27 cellular contexts compared by ENCODE assay signal in the genomic region with DNA sequence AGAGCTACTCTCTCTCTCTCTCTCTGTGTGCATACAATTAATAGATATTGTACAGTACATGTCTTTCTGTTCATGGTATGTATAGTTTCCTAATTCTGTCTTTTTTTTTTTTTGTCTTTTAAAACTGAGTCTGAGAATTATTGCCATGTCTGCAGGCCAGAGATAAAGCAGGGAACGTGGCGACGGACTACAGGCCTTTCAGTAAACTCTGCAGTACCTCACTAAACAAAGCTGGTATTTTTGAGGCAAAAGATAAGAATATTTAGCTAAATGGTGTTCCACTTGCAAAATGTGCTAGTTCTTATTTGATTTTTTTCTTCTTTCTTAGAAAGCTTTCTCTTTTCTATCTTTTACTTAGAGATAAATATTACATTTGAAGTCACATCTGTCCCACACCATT.
"Had no signal": no experiment of that assay in that cellular context is flagged by ENCODE, and none has a peak within 500 bp of the region (broad histone marks: within the 10 kb centered on the region; RNA-seq: fewer than 3 reads in every experiment).

No MANE protein-coding gene starts in this region.

- H3K36me3 ChIP-seq: breast epithelium, colonic mucosa, right lobe of liver, thoracic aorta, vagina had no signal

- H3K4me1 Mint-ChIP-seq: activated CD4-positive, alpha-beta T cell treated with anti-CD3 and anti-CD28 coated beads, Interleukin-2, amount 10 ng/mL, durations not matched to agents 24 days and 14 days; activated naive CD8-positive, alpha-beta T cell treated with anti-CD3 and anti-CD28 coated beads for 36 hours; central memory CD8-positive, alpha-beta T cell had no signal

- H3K9me3 ChIP-seq: breast epithelium, colonic mucosa, heart left ventricle, mucosa of descending colon, right lobe of liver, thoracic aorta, vagina had no signal

- H3K4me3 ChIP-seq: breast epithelium, colonic mucosa, heart left ventricle, mucosa of descending colon, right lobe of liver, thoracic aorta, vagina had no signal

- ATAC-seq: activated CD4-positive, CD25-positive, alpha-beta regulatory T cell treated with anti-CD3 and anti-CD28 coated beads, Interleukin-2, amount 50 U/mL, for 24 hours; activated CD8-positive, alpha-beta memory T cell treated with anti-CD3 and anti-CD28 coated beads, Interleukin-2, amount 10 ng/mL, durations not matched to agents 7 days and 5 days; activated CD8-positive, alpha-beta T cell treated with anti-CD3 and anti-CD28 coated beads for 36 hours; heart left ventricle; left colon; mucosa of descending colon; right lobe of liver had no signal

- H3K9me3 Mint-ChIP-seq: activated CD4-positive, alpha-beta T cell treated with anti-CD3 and anti-CD28 coated beads, Interleukin-2, amount 10 ng/mL, durations not matched to agents 24 days and 14 days; activated CD8-positive, alpha-beta T cell treated with anti-CD3 and anti-CD28 coated beads for 36 hours; activated naive CD8-positive, alpha-beta T cell treated with anti-CD3 and anti-CD28 coated beads for 36 hours; central memory CD8-positive, alpha-beta T cell; T-helper 1 cell treated with Interleukin-12 subunit alpha and Interleukin-12 subunit beta and Interleukin-4 antibody, amounts not matched to agents 30 μg/mL and 1 μg/mL, for 36 hours; type B pancreatic cell had no signal

- H3K27me3 ChIP-seq: breast epithelium, colonic mucosa, heart left ventricle, right lobe of liver, vagina had no signal

- H3K27ac Mint-ChIP-seq: activated CD4-positive, alpha-beta T cell treated with anti-CD3 and anti-CD28 coated beads, Interleukin-2, amount 10 ng/mL, durations not matched to agents 24 days and 14 days; activated CD8-positive, alpha-beta memory T cell treated with anti-CD3 and anti-CD28 coated beads, Interleukin-2, amount 10 ng/mL, durations not matched to agents 7 days and 5 days; activated CD8-positive, alpha-beta T cell treated with anti-CD3 and anti-CD28 coated beads for 36 hours; activated naive CD8-positive, alpha-beta T cell treated with anti-CD3 and anti-CD28 coated beads for 36 hours; T-helper 1 cell treated with Interleukin-12 subunit alpha and Interleukin-12 subunit beta and Interleukin-4 antibody, amounts not matched to agents 30 μg/mL and 1 μg/mL, for 36 hours had no signal

- H3K4me1 ChIP-seq: breast epithelium, colonic mucosa, right lobe of liver, vagina had no signal

- FAIRE-seq: small intestine had no signal

- DNase-seq: activated CD4-positive, alpha-beta T cell treated with anti-CD3 and anti-CD28 coated beads, Interleukin-2, amount 10 ng/mL, durations not matched to agents 24 days and 14 days; activated CD8-positive, alpha-beta memory T cell treated with anti-CD3 and anti-CD28 coated beads, Interleukin-2, amount 10 ng/mL, durations not matched to agents 7 days and 5 days; activated CD8-positive, alpha-beta T cell treated with anti-CD3 and anti-CD28 coated beads for 36 hours; activated naive CD4-positive, alpha-beta T cell treated with Interleukin-2 at 50 U/mL for 16 hours; activated naive CD8-positive, alpha-beta T cell treated with anti-CD3 and anti-CD28 coated beads for 36 hours; activated T-cell treated with anti-CD3 and anti-CD28 coated beads for 4 hours; amniotic stem cell; colonic mucosa; heart left ventricle; islet precursor cell; left colon; mesenchymal stem cell; mucosa of descending colon; nucleus accumbens; right lobe of liver; small intestine; stimulated activated CD4-positive, alpha-beta T cell treated with anti-CD3 and anti-CD28 coated beads, Interleukin-15, amount 100 ng/mL, for 24 hours; stimulated activated naive CD4-positive, alpha-beta T cell treated with Interleukin-2 at 50 U/mL for 16 hours; T1000 had no signal

- H3K27ac ChIP-seq: breast epithelium, colonic mucosa, heart left ventricle, right lobe of liver, thoracic aorta, vagina, VCaP had no signal

- H3K4me3 Mint-ChIP-seq: activated CD4-positive, alpha-beta T cell treated with anti-CD3 and anti-CD28 coated beads, Interleukin-2, amount 10 ng/mL, durations not matched to agents 24 days and 14 days; activated CD8-positive, alpha-beta T cell treated with anti-CD3 and anti-CD28 coated beads for 36 hours; activated naive CD8-positive, alpha-beta T cell treated with anti-CD3 and anti-CD28 coated beads for 36 hours; central memory CD8-positive, alpha-beta T cell; T-helper 1 cell treated with Interleukin-12 subunit alpha and Interleukin-12 subunit beta and Interleukin-4 antibody, amounts not matched to agents 30 μg/mL and 1 μg/mL, for 36 hours; type B pancreatic cell had no signal
